Comparison of ENCODE assay signal across 1 cellular context in genomic region chr19:6730153-6730804, GRCh38.
TF ChIP-seq lines count a peak whose summit lies in the region.

No MANE protein-coding gene starts in this region.

TF ChIP-seq in IMR-90, 13 proteins besides CTCF, POLR2A, EP300 and RAD21 (continued from another document):
- TF ChIP-seq, protein P1, sequence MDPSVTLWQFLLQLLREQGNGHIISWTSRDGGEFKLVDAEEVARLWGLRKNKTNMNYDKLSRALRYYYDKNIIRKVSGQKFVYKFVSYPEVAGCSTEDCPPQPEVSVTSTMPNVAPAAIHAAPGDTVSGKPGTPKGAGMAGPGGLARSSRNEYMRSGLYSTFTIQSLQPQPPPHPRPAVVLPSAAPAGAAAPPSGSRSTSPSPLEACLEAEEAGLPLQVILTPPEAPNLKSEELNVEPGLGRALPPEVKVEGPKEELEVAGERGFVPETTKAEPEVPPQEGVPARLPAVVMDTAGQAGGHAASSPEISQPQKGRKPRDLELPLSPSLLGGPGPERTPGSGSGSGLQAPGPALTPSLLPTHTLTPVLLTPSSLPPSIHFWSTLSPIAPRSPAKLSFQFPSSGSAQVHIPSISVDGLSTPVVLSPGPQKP (IDR thresholded peaks at IDR 0.05; ENCODE audit: borderline replicate concordance, low read depth, low read length), result no peak
- no peak for TF ChIP-seq MAZ (IDR thresholded peaks at IDR 0.05; ENCODE audit: borderline replicate concordance, low read depth, low read length)
TF ChIP-seq in IMR-90: peak in this region for 0.
